In the genomic region with DNA sequence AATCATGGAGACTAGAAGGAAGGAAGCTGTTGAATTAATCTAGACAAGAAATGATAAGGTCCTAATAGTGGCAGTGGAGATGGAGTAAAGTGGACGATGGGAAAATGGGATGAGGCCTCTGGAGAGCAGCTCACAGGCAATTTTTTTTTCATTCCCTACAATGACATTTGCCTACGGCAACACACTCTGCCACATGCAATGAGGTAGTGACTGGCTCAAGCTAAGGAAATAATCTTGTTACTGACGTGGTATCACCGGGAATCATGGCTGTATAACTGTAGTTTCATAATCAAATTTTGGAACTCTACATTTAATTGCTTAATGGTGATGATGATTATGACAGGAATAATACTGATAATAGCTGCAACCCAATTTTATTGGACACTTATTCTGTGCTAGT, we compare ENCODE assay signal across 27 cellular contexts. TPM values are rescaled to one million over a fixed set of nuclear protein-coding genes. Genes with fewer than 3 reads are reported as not detected.
"Had no signal": no experiment of that assay in that cellular context is flagged by ENCODE, and none has a peak within 500 bp of the region (broad histone marks: within the 10 kb centered on the region; RNA-seq: fewer than 3 reads in every experiment).

No MANE protein-coding gene starts in this region.

- DNase-seq: central memory CD4-positive, alpha-beta T cell; cortex of kidney; dorsolateral prefrontal cortex; effector CD8-positive, alpha-beta T cell; kidney; left cardiac atrium; left ventricle myocardium inferior; lower lobe of right lung; natural killer cell; pancreas; retina; stimulated activated naive CD8-positive, alpha-beta T cell treated with anti-CD3 and anti-CD28 coated beads, Interleukin-15, Interleukin-2, amounts not matched to agents 100 U/mL and 50 U/mL, for 24 hours; transverse colon had no signal

- H3K36me3 Mint-ChIP-seq: natural killer cell had no signal

- H3K9me3 ChIP-seq: left ventricle myocardium inferior, lower lobe of right lung, pancreas, prostate gland, suprapubic skin, transverse colon had no signal

- H3K27ac ChIP-seq: left ventricle myocardium inferior, lower lobe of right lung, pancreas, prostate gland, suprapubic skin had no signal

- H3K4me1 Mint-ChIP-seq: memory B cell, natural killer cell had no signal

- H3K27me3 ChIP-seq: dorsolateral prefrontal cortex, hepatocyte, pancreas, suprapubic skin, transverse colon had no signal

- H3K36me3 ChIP-seq: pancreas, prostate gland, suprapubic skin had no signal

- H3K27ac Mint-ChIP-seq: memory B cell, mesothelial cell of epicardium, natural killer cell had no signal

- H3K27me3 Mint-ChIP-seq: memory B cell had no signal

- H3K4me3 ChIP-seq: dorsolateral prefrontal cortex, hepatocyte, left ventricle myocardium inferior, lower lobe of right lung, pancreas, prostate gland, skin epidermis, suprapubic skin, transverse colon had no signal

- H3K9me3 Mint-ChIP-seq: memory B cell, mesothelial cell of epicardium, natural killer cell, neural crest cell had no signal

- H3K4me3 Mint-ChIP-seq: memory B cell, mesothelial cell of epicardium, natural killer cell, neural crest cell had no signal

RNA-seq across cellular contexts. Expression of a gene that starts 12.1 kb away (rescaled TPM):
- total RNA-seq: myocyte had no signal

RNA-seq across cellular contexts. Expression of a gene that starts 17.6 kb away (rescaled TPM):
- total RNA-seq: chondrocyte, dorsolateral prefrontal cortex, fibroblast of villous mesenchyme, hepatocyte, kidney, left cardiac atrium, left ventricle myocardium inferior, lower lobe of right lung, mesothelial cell of epicardium, mucosa of gallbladder, myocyte, natural killer cell, neural crest cell, pancreas, prostate gland, sciatic nerve, suprapubic skin, transverse colon, ureter had no signal
- polyA plus RNA-seq: esophagus, hepatocyte, pancreas had no signal
